20 cellular contexts compared by ENCODE assay signal in genomic region chr7:138911007-138911406, GRCh38.
DNase-seq lines count a peak whose midpoint lies in the region; ATAC-seq, FAIRE-seq and TF ChIP-seq lines count a peak whose summit lies in the region.
"Had no signal": no experiment of that assay in that cellular context is flagged by ENCODE, and none has a peak within 500 bp of the region (broad histone marks: within the 10 kb centered on the region; RNA-seq: fewer than 3 reads in every experiment).

No MANE protein-coding gene starts in this region.

- 83% methylated on average over 6 of the region's 6 CpGs for WGBS in smooth muscle cell (ENCODE audit: low lambda C conversion rate)

- no peak overlapping the region for H3K4me2 ChIP-seq in smooth muscle cell
- H3K4me2 ChIP-seq: BLaER1 treated with 17β-estradiol and CSF1 and Interleukin-3, amounts not matched to agents 10 nM and 100 nM had no signal

- H3K27ac ChIP-seq in colonic mucosa: peak overlapping the region; percentile 6
- H3K27ac ChIP-seq in smooth muscle cell (ENCODE audit: low read depth): no peak overlapping the region
- no peak overlapping the region for H3K27ac ChIP-seq in A673 (ENCODE audit: low read depth, low read length, poor library complexity, severe bottlenecking)
- H3K27ac ChIP-seq: BLaER1 treated with 17β-estradiol and CSF1 and Interleukin-3, amounts not matched to agents 10 nM and 100 nM; GM23248 had no signal

- no peak for FAIRE-seq in urothelium cell line (lab: Jason Lieb, UNC)
- FAIRE-seq: D721Med, GM12878, GM19239, H1 had no signal

- ATAC-seq in left colon: peak; percentile 98
- ATAC-seq: GM12878 had no signal

- no TSS peak for BruUV-seq in A673 (replicated peaks; lab: Mats Ljungman, UMichigan)

- POLR2A ChIA-PET in A673 (lab: Charles Lee; ENCODE audit: low non-redundant PET): no interaction called here

- H3K27me3 ChIP-seq in colonic mucosa (no peaks in the 10 kb centered on the region), smooth muscle cell (ENCODE audit: low read depth) (no peaks in the 10 kb centered on the region), A673 (replicated peaks; ENCODE audit: insufficient read depth, low read depth, low read length, poor library complexity) (no peaks in the 10 kb centered on the region)
- H3K27me3 ChIP-seq: BLaER1 treated with 17β-estradiol and CSF1 and Interleukin-3, amounts not matched to agents 10 nM and 100 nM had no signal

- no peaks in the 10 kb centered on the region for H3F3A ChIP-seq in smooth muscle cell (ENCODE audit: low read depth)

- H3K79me2 ChIP-seq in smooth muscle cell (ENCODE audit: low read depth): no peaks in the 10 kb centered on the region

- intact Hi-C loops in colonic mucosa (cut with DNase I): no loop called here
- intact Hi-C loops in left colon (cut with DNase I, micrococcal nuclease): no loop called here
- intact Hi-C loops in A673 (cut with micrococcal nuclease; ENCODE audit: unreplicated experiment): no loop called here

- no peaks in the 10 kb centered on the region for H3K36me3 ChIP-seq in colonic mucosa
- H3K36me3 ChIP-seq in smooth muscle cell (ENCODE audit: low read depth): no peaks in the 10 kb centered on the region
- no peaks in the 10 kb centered on the region for H3K36me3 ChIP-seq in A673 (ENCODE audit: insufficient read depth, low read length, poor library complexity, severe bottlenecking)

- no peak for DNase-seq in colonic mucosa
- no peak for DNase-seq in left colon
- DNase-seq in smooth muscle cell (lab: John Stamatoyannopoulos, UW; ENCODE audit: unreplicated experiment): no peak
- no peak for DNase-seq in SW 1271 (lab: John Stamatoyannopoulos, UW)
- no peak for DNase-seq in A673 (ENCODE audit: low spot score)
- DNase-seq in urothelium cell line (ENCODE audit: low spot score): no peak
- DNase-seq: CD4-positive, alpha-beta T cell; CD8-positive, alpha-beta memory T cell; DMS 273 treated with DMSO at 0.1 percent for 48 hours; DMS79; EL; GDM1; GM23248; H7; HCEC 1CT had no signal

- H2AFZ ChIP-seq in smooth muscle cell (ENCODE audit: low read depth): no peak overlapping the region
- H2AFZ ChIP-seq: GM23248 had no signal

- H3K4me3 ChIP-seq in colonic mucosa (no peak overlapping the region), smooth muscle cell (peak overlapping the region; percentile 17), A673 (ENCODE audit: low read depth, low read length, poor library complexity, severe bottlenecking) (no peak overlapping the region)
- H3K4me3 ChIP-seq: BLaER1 treated with 17β-estradiol and CSF1 and Interleukin-3, amounts not matched to agents 10 nM and 100 nM; GM12878; GM23248 had no signal

- TF ChIP-seq CTCF in colonic mucosa (IDR thresholded peaks at IDR 0.05) (no peak), smooth muscle cell (IDR thresholded peaks at IDR 0.05; ENCODE audit: borderline replicate concordance, insufficient read depth, poor library complexity, severe bottlenecking) (no peak), A673 (conservative IDR thresholded peaks at IDR 0.05; ENCODE audit: low read depth, low read length) (no peak)

- H4K20me1 ChIP-seq in smooth muscle cell (ENCODE audit: low read depth): no peaks in the 10 kb centered on the region
- H4K20me1 ChIP-seq: BLaER1 treated with 17β-estradiol and CSF1 and Interleukin-3, amounts not matched to agents 10 nM and 100 nM had no signal

- H3K4me1 ChIP-seq in colonic mucosa (no peaks in the 10 kb centered on the region), smooth muscle cell (ENCODE audit: low read depth) (no peaks in the 10 kb centered on the region), A673 (ENCODE audit: insufficient read depth, low read length, poor library complexity, severe bottlenecking) (no peaks in the 10 kb centered on the region)

- no peaks in the 10 kb centered on the region for H3K9me3 ChIP-seq in colonic mucosa
- no peaks in the 10 kb centered on the region for H3K9me3 ChIP-seq in smooth muscle cell (replicated peaks; ENCODE audit: low read depth)
- no peaks in the 10 kb centered on the region for H3K9me3 ChIP-seq in A673 (ENCODE audit: low read depth, low read length, poor library complexity, severe bottlenecking)
- H3K9me3 ChIP-seq: BLaER1 treated with 17β-estradiol and CSF1 and Interleukin-3, amounts not matched to agents 10 nM and 100 nM had no signal

- H3K9ac ChIP-seq in colonic mucosa (ENCODE audit: low read depth in 2 of 2, low read length in 2 of 2) (no peak overlapping the region), smooth muscle cell (ENCODE audit: low read depth) (no peak overlapping the region)
- H3K9ac ChIP-seq: BLaER1 treated with 17β-estradiol and CSF1 and Interleukin-3, amounts not matched to agents 10 nM and 100 nM; GM23248 had no signal

- CTCF ChIA-PET in A673 (lab: Charles Lee): no interaction called here
